ENCODE assay signal across 8 cellular contexts in genomic region chr2:207333599-207334308, GRCh38.
DNase-seq lines count a peak whose midpoint lies in the region; ATAC-seq and TF ChIP-seq lines count a peak whose summit lies in the region.

No MANE protein-coding gene starts in this region.

- CTCF ChIA-PET in activated CD8-positive, alpha-beta memory T cell treated with anti-CD3 and anti-CD28 coated beads, Interleukin-2, amount 10 ng/mL, durations not matched to agents 7 days and 5 days (lab: Charles Lee) = no interaction called here

- ATAC-seq in activated CD8-positive, alpha-beta memory T cell treated with anti-CD3 and anti-CD28 coated beads, Interleukin-2, amount 10 ng/mL, durations not matched to agents 7 days and 5 days = no peak
- ATAC-seq in activated naive CD4-positive, alpha-beta T cell treated with anti-CD3 and anti-CD28 coated beads, Interleukin-2, amount 50 U/mL, for 72 hours = no peak
- no peak for ATAC-seq in stimulated activated naive B cell treated with anti-CD40 and anti-IgM and Interleukin-4, amounts not matched to agents 10 μg/mL and 1 μg/mL and 100 μg/mL, for 72 hours (replicated peaks)
- ATAC-seq in GM21786 (IDR thresholded peaks at IDR 0.05; ENCODE audit: unreplicated experiment) = no peak
- no peak for ATAC-seq in GM18909 (IDR thresholded peaks at IDR 0.05; ENCODE audit: poor library complexity, unreplicated experiment)

- peaks cover 86% of the 10 kb centered on the region for H3K4me1 Mint-ChIP-seq in activated CD8-positive, alpha-beta memory T cell treated with anti-CD3 and anti-CD28 coated beads, Interleukin-2, amount 10 ng/mL, durations not matched to agents 7 days and 5 days
- H3K4me1 Mint-ChIP-seq in stimulated activated naive B cell treated with anti-CD40 and anti-IgM and Interleukin-4, amounts not matched to agents 10 μg/mL and 1 μg/mL and 100 μg/mL, for 72 hours = peaks cover 45 to 74% of the 10 kb centered on the region in 2 donors

- no peak for TF ChIP-seq CTCF in hepatocyte (IDR thresholded peaks at IDR 0.05; ENCODE audit: poor library complexity)

- no peaks in the 10 kb centered on the region for H3K36me3 ChIP-seq in hepatocyte (replicated peaks; ENCODE audit: insufficient read depth, low read depth)

- no peaks in the 10 kb centered on the region for H4K20me1 ChIP-seq in hepatocyte (ENCODE audit: insufficient read depth, poor library complexity, severe bottlenecking)

- H3K27ac Mint-ChIP-seq in activated CD8-positive, alpha-beta memory T cell treated with anti-CD3 and anti-CD28 coated beads, Interleukin-2, amount 10 ng/mL, durations not matched to agents 7 days and 5 days = peak overlapping the region; percentile 87
- H3K27ac Mint-ChIP-seq in activated naive CD4-positive, alpha-beta T cell treated with anti-CD3 and anti-CD28 coated beads, Interleukin-2, amount 50 U/mL, for 72 hours = peak overlapping the region; percentile 82 to 88
- H3K27ac Mint-ChIP-seq in stimulated activated naive B cell treated with anti-CD40 and anti-IgM and Interleukin-4, amounts not matched to agents 10 μg/mL and 1 μg/mL and 100 μg/mL, for 72 hours = peak overlapping the region; percentile 95

- H3K9me3 Mint-ChIP-seq in activated CD8-positive, alpha-beta memory T cell treated with anti-CD3 and anti-CD28 coated beads, Interleukin-2, amount 10 ng/mL, durations not matched to agents 7 days and 5 days (ENCODE audit: low read depth) = no peaks in the 10 kb centered on the region
- H3K9me3 Mint-ChIP-seq in activated naive CD4-positive, alpha-beta T cell treated with anti-CD3 and anti-CD28 coated beads, Interleukin-2, amount 50 U/mL, for 72 hours = peaks cover 0 to 4% of the 10 kb centered on the region in 2 donors
- H3K9me3 Mint-ChIP-seq in stimulated activated naive B cell treated with anti-CD40 and anti-IgM and Interleukin-4, amounts not matched to agents 10 μg/mL and 1 μg/mL and 100 μg/mL, for 72 hours = peaks cover 0 to 4% of the 10 kb centered on the region in 2 donors

- H3K9me2 ChIP-seq in hepatocyte (replicated peaks; ENCODE audit: insufficient read depth) = no peaks in the 10 kb centered on the region

- no peak for DNase-seq in activated CD8-positive, alpha-beta memory T cell treated with anti-CD3 and anti-CD28 coated beads, Interleukin-2, amount 10 ng/mL, durations not matched to agents 7 days and 5 days
- no peak for DNase-seq in activated CD8-positive, alpha-beta memory T cell treated with anti-CD3 and anti-CD28 coated beads, Interleukin-2, amount 50 U/mL, for 4 hours
- DNase-seq in activated naive CD4-positive, alpha-beta T cell treated with anti-CD3 and anti-CD28 coated beads, Interleukin-2, amount 50 U/mL, for 72 hours (ENCODE audit: low spot score in 2 of 2) = no peak
- no peak for DNase-seq in hepatocyte (ENCODE audit: low spot score)
- no peak for DNase-seq in stimulated activated naive B cell treated with anti-CD40 and anti-IgM and Interleukin-4, amounts not matched to agents 10 μg/mL and 1 μg/mL and 100 μg/mL, for 72 hours
- DNase-seq in middle frontal gyrus (ENCODE audit: extremely low spot score, low spot score) = no peak

- peaks cover 15% of the 10 kb centered on the region for H3K4me1 ChIP-seq in hepatocyte (ENCODE audit: insufficient read depth)

- H3K27me3 ChIP-seq in hepatocyte = no peaks in the 10 kb centered on the region

- peak overlapping the region; percentile 86 for H3K27ac ChIP-seq in hepatocyte

- peak overlapping the region; percentile 13 for H2AFZ ChIP-seq in hepatocyte

- H3K79me2 ChIP-seq in hepatocyte = no peaks in the 10 kb centered on the region

- H3K36me3 Mint-ChIP-seq in activated CD8-positive, alpha-beta memory T cell treated with anti-CD3 and anti-CD28 coated beads, Interleukin-2, amount 10 ng/mL, durations not matched to agents 7 days and 5 days = peaks cover under 1% of the 10 kb centered on the region
- H3K36me3 Mint-ChIP-seq in activated naive CD4-positive, alpha-beta T cell treated with anti-CD3 and anti-CD28 coated beads, Interleukin-2, amount 50 U/mL, for 72 hours = peaks cover 0 to 20% of the 10 kb centered on the region in 2 donors
- peaks cover 2 to 3% of the 10 kb centered on the region in 2 donors for H3K36me3 Mint-ChIP-seq in stimulated activated naive B cell treated with anti-CD40 and anti-IgM and Interleukin-4, amounts not matched to agents 10 μg/mL and 1 μg/mL and 100 μg/mL, for 72 hours

- no peak overlapping the region for H3K4me3 ChIP-seq in hepatocyte

- no peaks in the 10 kb centered on the region for H3K27me3 Mint-ChIP-seq in activated CD8-positive, alpha-beta memory T cell treated with anti-CD3 and anti-CD28 coated beads, Interleukin-2, amount 10 ng/mL, durations not matched to agents 7 days and 5 days
- H3K27me3 Mint-ChIP-seq in stimulated activated naive B cell treated with anti-CD40 and anti-IgM and Interleukin-4, amounts not matched to agents 10 μg/mL and 1 μg/mL and 100 μg/mL, for 72 hours = no peaks in the 10 kb centered on the region

- H3K4me3 Mint-ChIP-seq in activated CD8-positive, alpha-beta memory T cell treated with anti-CD3 and anti-CD28 coated beads, Interleukin-2, amount 10 ng/mL, durations not matched to agents 7 days and 5 days = peak overlapping the region; percentile 59
- H3K4me3 Mint-ChIP-seq in stimulated activated naive B cell treated with anti-CD40 and anti-IgM and Interleukin-4, amounts not matched to agents 10 μg/mL and 1 μg/mL and 100 μg/mL, for 72 hours = peak overlapping the region; percentile 59 to 68

- 90% methylated on average over 6 of the region's 6 CpGs for WGBS in hepatocyte (ENCODE audit: low lambda C conversion rate, missing lambda C conversion rate)

- no peaks in the 10 kb centered on the region for H3K9me3 ChIP-seq in hepatocyte (ENCODE audit: low read depth)

- H3K4me2 ChIP-seq in hepatocyte = peak overlapping the region; percentile 62
